In genomic region chr16:28639959-28640358, GRCh38 we compare ENCODE assay signal across 14 cellular contexts. TPM values are rescaled to one million over a fixed set of nuclear protein-coding genes. Genes with fewer than 3 reads are reported as not detected.
"Had no signal": no experiment of that assay in that cellular context is flagged by ENCODE, and none has a peak within 500 bp of the region (broad histone marks: within the 10 kb centered on the region; RNA-seq: fewer than 3 reads in every experiment).

No MANE protein-coding gene starts in this region.

RNA-seq across cellular contexts. Expression of gene NPIPB8, which starts 2.1 kb away (rescaled TPM):
- total RNA-seq: activated CD8-positive, alpha-beta T cell treated with anti-CD3 and anti-CD28 coated beads for 36 hours; activated naive CD4-positive, alpha-beta T cell treated with anti-CD3 and anti-CD28 coated beads for 36 hours; ascending aorta; breast epithelium; cardiac muscle cell; endothelial cell of umbilical vein; gastroesophageal sphincter; hepatocyte had no signal
- polyA plus RNA-seq: fibroblast of lung, heart right ventricle had no signal

RNA-seq across cellular contexts. Expression of gene SULT1A2, which starts 43.1 kb away (rescaled TPM):
- total RNA-seq: activated B cell treated with CpG ODN at 0.5 μM for 24 hours, dermis microvascular lymphatic vessel endothelial cell, endothelial cell of umbilical vein, fibroblast of villous mesenchyme, glomerular endothelial cell had no signal
- polyA plus RNA-seq: endothelial cell of umbilical vein, fibroblast of lung had no signal
